ENCODE assay signal across 10 cellular contexts in genomic region chr10:59006511-59007306, GRCh38.
DNase-seq lines count a peak whose midpoint lies in the region; ATAC-seq and TF ChIP-seq lines count a peak whose summit lies in the region.
"Had no signal": no experiment of that assay in that cellular context is flagged by ENCODE, and none has a peak within 500 bp of the region (broad histone marks: within the 10 kb centered on the region; RNA-seq: fewer than 3 reads in every experiment).

No MANE protein-coding gene starts in this region.

- H3K36me3 Mint-ChIP-seq in activated naive CD4-positive, alpha-beta T cell treated with anti-CD3 and anti-CD28 coated beads, Interleukin-2, amount 10 ng/mL, durations not matched to agents 7 days and 5 days, result no peaks in the 10 kb centered on the region

- WGBS in SK-N-SH (ENCODE audit: low lambda C conversion rate), result 52% methylated on average over 4 of the region's 4 CpGs

- H3K4me2 ChIP-seq in SK-N-SH, result no peak overlapping the region

- H3K9ac ChIP-seq in SK-N-SH, result no peak overlapping the region

- no peaks in the 10 kb centered on the region for H3K27me3 Mint-ChIP-seq in activated naive CD4-positive, alpha-beta T cell treated with anti-CD3 and anti-CD28 coated beads, Interleukin-2, amount 10 ng/mL, durations not matched to agents 7 days and 5 days

- no peaks in the 10 kb centered on the region for H3K9me3 Mint-ChIP-seq in activated naive CD4-positive, alpha-beta T cell treated with anti-CD3 and anti-CD28 coated beads, Interleukin-2, amount 10 ng/mL, durations not matched to agents 7 days and 5 days

- no peaks in the 10 kb centered on the region for H3F3A ChIP-seq in SK-N-SH (replicated peaks; ENCODE audit: insufficient read depth)

- H3K4me3 Mint-ChIP-seq in activated naive CD4-positive, alpha-beta T cell treated with anti-CD3 and anti-CD28 coated beads, Interleukin-2, amount 10 ng/mL, durations not matched to agents 7 days and 5 days, result no peak overlapping the region

- TF ChIP-seq EP300 in SK-N-SH (IDR thresholded peaks at IDR 0.05; ENCODE audit: borderline replicate concordance in 1 of 2, low read depth in 1 of 2, low read length in 1 of 2), result no peak

- no peak for TF ChIP-seq RAD21 in SK-N-SH (IDR thresholded peaks at IDR 0.05; ENCODE audit: low read length)

- no peaks in the 10 kb centered on the region for H4K20me1 ChIP-seq in SK-N-SH (ENCODE audit: insufficient read depth)

- TF ChIP-seq CTCF in SK-N-SH (IDR thresholded peaks at IDR 0.05), result no peak

- H2AFZ ChIP-seq in SK-N-SH (ENCODE audit: low read depth), result no peak overlapping the region

- no peaks in the 10 kb centered on the region for H3K4me1 Mint-ChIP-seq in activated naive CD4-positive, alpha-beta T cell treated with anti-CD3 and anti-CD28 coated beads, Interleukin-2, amount 10 ng/mL, durations not matched to agents 7 days and 5 days

- peaks cover 0 to 3% of the 10 kb centered on the region in 2 experiments; a peak in 1 of 4 replicates for H3K4me1 ChIP-seq in SK-N-SH (ENCODE audit: control insufficient read depth in 1 of 2, insufficient read depth in 2 of 2, low read depth in 1 of 2, low read length in 1 of 2)

- H3K27ac Mint-ChIP-seq in activated naive CD4-positive, alpha-beta T cell treated with anti-CD3 and anti-CD28 coated beads, Interleukin-2, amount 10 ng/mL, durations not matched to agents 7 days and 5 days, result no peak overlapping the region

- DNase-seq in SK-N-SH (no peak), glomerular visceral epithelial cell (ENCODE audit: extremely low spot score) (peak; percentile 62), stromal cell of bone marrow (ENCODE audit: low read depth) (peak; percentile 89), NCI-H345 (lab: John Stamatoyannopoulos, UW) (no peak), NCI-H510A treated with DMSO at 0.1 percent for 48 hours (lab: John Stamatoyannopoulos, UW) (no peak), NCI-H2081 treated with DMSO at 0.1 percent for 48 hours (lab: John Stamatoyannopoulos, UW) (no peak)
- no peak for DNase-seq in activated naive CD4-positive, alpha-beta T cell treated with anti-CD3 and anti-CD28 coated beads, Interleukin-2, amount 10 ng/mL, durations not matched to agents 7 days and 5 days
- DNase-seq: midbrain, NCI-H510A had no signal

- H3K4me3 ChIP-seq in SK-N-SH (ENCODE audit: low read depth in 2 of 2, low read length in 1 of 2), result no peak overlapping the region

- no peaks in the 10 kb centered on the region for H3K9me2 ChIP-seq in SK-N-SH

- no peaks in the 10 kb centered on the region for H3K79me2 ChIP-seq in SK-N-SH (ENCODE audit: insufficient read depth)

- 0 out of 2 replicates have a peak, but pooled peaks cover 4% of the 10 kb centered on the region for H3K27me3 ChIP-seq in SK-N-SH (ENCODE audit: insufficient read depth)

- no peak overlapping the region for H3K27ac ChIP-seq in SK-N-SH (ENCODE audit: low read depth in 2 of 2, low read length in 1 of 2)

- H3K36me3 ChIP-seq in SK-N-SH (replicated peaks in 1 of 2; ENCODE audit: control insufficient read depth in 1 of 2, insufficient read depth in 2 of 2, low read length in 1 of 2), result no peaks in the 10 kb centered on the region

- CTCF ChIA-PET in SK-N-SH (lab: Yijun Ruan, JAX), result interaction anchor here (0.9 kb wide), 1 partner anchor 12 kb away, joined by 3 read pairs; no protein-coding TSS in a partner anchor
- CTCF ChIA-PET in activated naive CD4-positive, alpha-beta T cell treated with anti-CD3 and anti-CD28 coated beads, Interleukin-2, amount 10 ng/mL, durations not matched to agents 7 days and 5 days (lab: Charles Lee), result no interaction called here

- peak; percentile 46 for ATAC-seq in GM21717 (IDR thresholded peaks at IDR 0.05; ENCODE audit: unreplicated experiment)

- POLR2A ChIA-PET in SK-N-SH (lab: Yijun Ruan, JAX), result interaction anchor here (0.7 kb wide), 1 partner anchor 169 kb away, joined by 3 read pairs; the partner anchor contains the start of gene PHYHIPL

- no peaks in the 10 kb centered on the region for H3K9me3 ChIP-seq in SK-N-SH

TF ChIP-seq in SK-N-SH, 30 proteins besides CTCF, POLR2A, EP300 and RAD21 (continues in another document):
- TF ChIP-seq, protein P1, sequence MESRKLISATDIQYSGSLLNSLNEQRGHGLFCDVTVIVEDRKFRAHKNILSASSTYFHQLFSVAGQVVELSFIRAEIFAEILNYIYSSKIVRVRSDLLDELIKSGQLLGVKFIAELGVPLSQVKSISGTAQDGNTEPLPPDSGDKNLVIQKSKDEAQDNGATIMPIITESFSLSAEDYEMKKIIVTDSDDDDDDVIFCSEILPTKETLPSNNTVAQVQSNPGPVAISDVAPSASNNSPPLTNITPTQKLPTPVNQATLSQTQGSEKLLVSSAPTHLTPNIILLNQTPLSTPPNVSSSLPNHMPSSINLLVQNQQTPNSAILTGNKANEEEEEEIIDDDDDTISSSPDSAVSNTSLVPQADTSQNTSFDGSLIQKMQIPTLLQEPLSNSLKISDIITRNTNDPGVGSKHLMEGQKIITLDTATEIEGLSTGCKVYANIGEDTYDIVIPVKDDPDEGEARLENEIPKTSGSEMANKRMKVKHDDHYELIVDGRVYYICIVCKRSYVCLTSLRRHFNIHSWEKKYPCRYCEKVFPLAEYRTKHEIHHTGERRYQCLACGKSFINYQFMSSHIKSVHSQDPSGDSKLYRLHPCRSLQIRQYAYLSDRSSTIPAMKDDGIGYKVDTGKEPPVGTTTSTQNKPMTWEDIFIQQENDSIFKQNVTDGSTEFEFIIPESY (IDR thresholded peaks at IDR 0.05; ENCODE audit: borderline replicate concordance, low read depth), result no peak
- TF ChIP-seq GABPA (IDR thresholded peaks at IDR 0.05; ENCODE audit: low read depth) (no peak), NRF1 (IDR thresholded peaks at IDR 0.05; ENCODE audit: low read depth, low read length) (no peak), RFX5 (IDR thresholded peaks at IDR 0.05; ENCODE audit: low read length) (no peak), POLR2AphosphoS5 (IDR thresholded peaks at IDR 0.05; ENCODE audit: low read depth, low read length) (no peak), CHD2 (IDR thresholded peaks at IDR 0.05; ENCODE audit: low read length, partially characterized antibody) (no peak), FOSL2 (IDR thresholded peaks at IDR 0.05; ENCODE audit: borderline replicate concordance, low read depth) (0 out of 2 replicates have a peak, but pooled peaks have one; percentile 18), TCF12 (IDR thresholded peaks at IDR 0.05) (peak; percentile 38; the same call in 1 of the 2 replicates), SIN3A (IDR thresholded peaks at IDR 0.05; ENCODE audit: borderline replicate concordance, low read depth, low read length) (no peak), GATA2 (CRISPR knock-in tag; IDR thresholded peaks at IDR 0.05) (no peak), YY1 (IDR thresholded peaks at IDR 0.05; ENCODE audit: low read depth) (no peak), JUND (IDR thresholded peaks at IDR 0.05) (0 out of 2 replicates have a peak, but pooled peaks have one; percentile 11), USF1 (IDR thresholded peaks at IDR 0.05; ENCODE audit: borderline replicate concordance, low read depth) (0 out of 2 replicates have a peak, but pooled peaks have one; percentile 34), NFIC (IDR thresholded peaks at IDR 0.05; ENCODE audit: borderline replicate concordance) (no peak), ELF1 (IDR thresholded peaks at IDR 0.05) (no peak), MXI1 (IDR thresholded peaks at IDR 0.05; ENCODE audit: low read depth, low read length) (no peak)
- TF ChIP-seq, protein P2, sequence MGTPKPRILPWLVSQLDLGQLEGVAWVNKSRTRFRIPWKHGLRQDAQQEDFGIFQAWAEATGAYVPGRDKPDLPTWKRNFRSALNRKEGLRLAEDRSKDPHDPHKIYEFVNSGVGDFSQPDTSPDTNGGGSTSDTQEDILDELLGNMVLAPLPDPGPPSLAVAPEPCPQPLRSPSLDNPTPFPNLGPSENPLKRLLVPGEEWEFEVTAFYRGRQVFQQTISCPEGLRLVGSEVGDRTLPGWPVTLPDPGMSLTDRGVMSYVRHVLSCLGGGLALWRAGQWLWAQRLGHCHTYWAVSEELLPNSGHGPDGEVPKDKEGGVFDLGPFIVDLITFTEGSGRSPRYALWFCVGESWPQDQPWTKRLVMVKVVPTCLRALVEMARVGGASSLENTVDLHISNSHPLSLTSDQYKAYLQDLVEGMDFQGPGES (IDR thresholded peaks at IDR 0.05; ENCODE audit: low read depth, low read length), result no peak
- TF ChIP-seq, protein P3, sequence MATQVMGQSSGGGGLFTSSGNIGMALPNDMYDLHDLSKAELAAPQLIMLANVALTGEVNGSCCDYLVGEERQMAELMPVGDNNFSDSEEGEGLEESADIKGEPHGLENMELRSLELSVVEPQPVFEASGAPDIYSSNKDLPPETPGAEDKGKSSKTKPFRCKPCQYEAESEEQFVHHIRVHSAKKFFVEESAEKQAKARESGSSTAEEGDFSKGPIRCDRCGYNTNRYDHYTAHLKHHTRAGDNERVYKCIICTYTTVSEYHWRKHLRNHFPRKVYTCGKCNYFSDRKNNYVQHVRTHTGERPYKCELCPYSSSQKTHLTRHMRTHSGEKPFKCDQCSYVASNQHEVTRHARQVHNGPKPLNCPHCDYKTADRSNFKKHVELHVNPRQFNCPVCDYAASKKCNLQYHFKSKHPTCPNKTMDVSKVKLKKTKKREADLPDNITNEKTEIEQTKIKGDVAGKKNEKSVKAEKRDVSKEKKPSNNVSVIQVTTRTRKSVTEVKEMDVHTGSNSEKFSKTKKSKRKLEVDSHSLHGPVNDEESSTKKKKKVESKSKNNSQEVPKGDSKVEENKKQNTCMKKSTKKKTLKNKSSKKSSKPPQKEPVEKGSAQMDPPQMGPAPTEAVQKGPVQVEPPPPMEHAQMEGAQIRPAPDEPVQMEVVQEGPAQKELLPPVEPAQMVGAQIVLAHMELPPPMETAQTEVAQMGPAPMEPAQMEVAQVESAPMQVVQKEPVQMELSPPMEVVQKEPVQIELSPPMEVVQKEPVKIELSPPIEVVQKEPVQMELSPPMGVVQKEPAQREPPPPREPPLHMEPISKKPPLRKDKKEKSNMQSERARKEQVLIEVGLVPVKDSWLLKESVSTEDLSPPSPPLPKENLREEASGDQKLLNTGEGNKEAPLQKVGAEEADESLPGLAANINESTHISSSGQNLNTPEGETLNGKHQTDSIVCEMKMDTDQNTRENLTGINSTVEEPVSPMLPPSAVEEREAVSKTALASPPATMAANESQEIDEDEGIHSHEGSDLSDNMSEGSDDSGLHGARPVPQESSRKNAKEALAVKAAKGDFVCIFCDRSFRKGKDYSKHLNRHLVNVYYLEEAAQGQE (IDR thresholded peaks at IDR 0.05; ENCODE audit: low read depth, low read length), result no peak

Comparison
In these comparisons a context has a peak if more than half of its experiments do, and no peak if none do; other contexts are left out.
1. DNase-seq: peak in glomerular visceral epithelial cell (single experiment) and stromal cell of bone marrow (single experiment); none in SK-N-SH (single experiment), NCI-H345 (single experiment), NCI-H510A treated with DMSO at 0.1 percent for 48 hours (single experiment), activated naive CD4-positive, alpha-beta T cell treated with anti-CD3 and anti-CD28 coated beads, Interleukin-2, amount 10 ng/mL, durations not matched to agents 7 days and 5 days (single experiment) and NCI-H2081 treated with DMSO at 0.1 percent for 48 hours (single experiment).